Comparison of ENCODE assay signal across 38 cellular contexts in genomic region chrX:154658957-154659356, GRCh38. TPM values are rescaled to one million over a fixed set of nuclear protein-coding genes. Genes with fewer than 3 reads are reported as not detected.
"Had no signal": no experiment of that assay in that cellular context is flagged by ENCODE, and none has a peak within 500 bp of the region (broad histone marks: within the 10 kb centered on the region; RNA-seq: fewer than 3 reads in every experiment).

No MANE protein-coding gene starts in this region.

- H3K4me2 ChIP-seq: KMS-11 had no signal

- DNase-seq: Karpas-422, Kasumi-1, KG1, MM.1S, MV-4-11, NCI-H1048, NCI-H1092, NCI-H1092 treated with DMSO at 0.1 percent for 48 hours, NCI-H1105, NCI-H1105 treated with DMSO at 0.1 percent for 48 hours, NCI-H1417, NCI-H1417 treated with DMSO at 0.1 percent for 48 hours, NCI-H1436, NCI-H1436 treated with DMSO at 0.1 percent for 48 hours, NCI-H146, NCI-H1694, NCI-H1694 treated with DMSO at 0.1 percent for 48 hours, NCI-H187, NCI-H187 treated with DMSO at 0.1 percent for 48 hours, NCI-H1930, NCI-H2029, NCI-H2029 treated with DMSO at 0.1 percent for 48 hours, NCI-H2081, NCI-H2081 treated with DMSO at 0.1 percent for 48 hours, NCI-H2107, NCI-H2171, NCI-H2171 treated with DMSO at 0.1 percent for 48 hours, NCI-H2227 treated with DMSO at 0.1 percent for 48 hours, NCI-H226, NCI-H345, NCI-H446, NCI-H446 treated with DMSO at 0.1 percent for 48 hours, NCI-H510A had no signal

- H3K27ac ChIP-seq: KMS-11 had no signal

RNA-seq across cellular contexts. Expression of gene CTAG2, which starts 5.6 kb away (rescaled TPM):
- total RNA-seq: LHCN-M2, M059J, MCF 10A, NCI-H460 had no signal

RNA-seq across cellular contexts. Expression of gene CTAG1B, which starts 39.9 kb away (rescaled TPM):
- total RNA-seq: LHCN-M2, M059J, MCF 10A, NCI-H460 had no signal
